18 cellular contexts compared by ENCODE assay signal in the genomic region with DNA sequence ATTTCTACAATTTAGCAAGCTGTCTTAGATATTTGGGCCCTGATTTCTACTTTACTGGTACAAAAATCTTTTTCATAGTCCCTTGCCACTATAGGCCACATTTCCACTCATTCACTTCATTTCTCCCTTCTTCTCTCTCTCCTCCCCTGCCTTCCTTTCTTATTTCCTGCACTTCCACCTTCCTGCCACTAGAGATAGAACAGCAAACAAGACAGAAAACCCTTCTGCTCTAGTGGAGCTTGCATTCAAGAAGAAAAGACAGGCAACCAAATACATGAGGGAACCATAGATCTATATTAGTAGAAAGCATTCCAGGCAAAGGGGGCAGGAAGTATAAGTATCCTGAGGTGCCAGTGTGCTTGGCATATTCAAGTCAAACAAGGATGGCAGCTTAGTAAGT.
DNase-seq lines count a peak whose midpoint lies in the region; ATAC-seq and TF ChIP-seq lines count a peak whose summit lies in the region.
"Had no signal": no experiment of that assay in that cellular context is flagged by ENCODE, and none has a peak within 500 bp of the region (broad histone marks: within the 10 kb centered on the region; RNA-seq: fewer than 3 reads in every experiment).

No MANE protein-coding gene starts in this region.

- no peak overlapping the region for H3K27ac Mint-ChIP-seq in chondrocyte (ENCODE audit: unreplicated experiment)
- H3K27ac Mint-ChIP-seq: activated CD4-positive, alpha-beta T cell treated with anti-CD3 and anti-CD28 coated beads, Interleukin-2, amount 10 ng/mL, durations not matched to agents 7 days and 5 days; activated naive CD8-positive, alpha-beta T cell treated with anti-CD3 and anti-CD28 coated beads, Interleukin-2, amount 10 ng/mL, durations not matched to agents 7 days and 5 days; activated T-cell treated with anti-CD3 and anti-CD28 coated beads, Interleukin-2, amount 50 U/mL, for 24 hours; memory B cell had no signal

- intact Hi-C loops in testis (cut with DNase I; ENCODE audit: low total_unique reads): no loop called here

- H3K27ac ChIP-seq in SK-N-SH (ENCODE audit: low read depth in 2 of 2, low read length in 1 of 2) (no peak overlapping the region), testis (no peak overlapping the region)
- H3K27ac ChIP-seq: foreskin keratinocyte, tibial nerve had no signal

- TF ChIP-seq CTCF in SK-N-SH (IDR thresholded peaks at IDR 0.05) (peak; percentile 43), NB4 (IDR thresholded peaks at IDR 0.05; ENCODE audit: low read depth, low read length) (peak; percentile 35), chondrocyte (IDR thresholded peaks at IDR 0.05) (peak; percentile 20), testis (IDR thresholded peaks at IDR 0.05) (peak in 2 of 3 experiments; percentile 15 to 48), omental fat pad (IDR thresholded peaks at IDR 0.05) (no peak)

- no peaks in the 10 kb centered on the region for H3F3A ChIP-seq in SK-N-SH (replicated peaks; ENCODE audit: insufficient read depth)

- H3K27me3 ChIP-seq in SK-N-SH (ENCODE audit: insufficient read depth): no peaks in the 10 kb centered on the region
- H3K27me3 ChIP-seq in testis: no peaks in the 10 kb centered on the region
- H3K27me3 ChIP-seq: foreskin keratinocyte, tibial nerve had no signal

- H3K36me3 Mint-ChIP-seq in chondrocyte (ENCODE audit: low read depth): no peaks in the 10 kb centered on the region
- H3K36me3 Mint-ChIP-seq: activated naive CD8-positive, alpha-beta T cell treated with anti-CD3 and anti-CD28 coated beads, Interleukin-2, amount 10 ng/mL, durations not matched to agents 7 days and 5 days; memory B cell had no signal

- TF ChIP-seq RAD21 in SK-N-SH (IDR thresholded peaks at IDR 0.05; ENCODE audit: low read length): no peak

- H3K36me3 ChIP-seq in SK-N-SH (replicated peaks in 1 of 2; ENCODE audit: control insufficient read depth in 1 of 2, insufficient read depth in 2 of 2, low read length in 1 of 2) (no peaks in the 10 kb centered on the region), testis (ENCODE audit: low read depth, missing control alignments) (no peaks in the 10 kb centered on the region)
- H3K36me3 ChIP-seq: tibial nerve had no signal

- no peak for TF ChIP-seq EP300 in SK-N-SH (IDR thresholded peaks at IDR 0.05; ENCODE audit: borderline replicate concordance in 1 of 2, low read depth in 1 of 2, low read length in 1 of 2)

- TF ChIP-seq POLR2A in NB4 (IDR thresholded peaks at IDR 0.05; ENCODE audit: extremely low read depth, insufficient read length) (no peak), testis (IDR thresholded peaks at IDR 0.05) (no peak)

- H3K4me3 ChIP-seq in SK-N-SH (ENCODE audit: low read depth in 2 of 2, low read length in 1 of 2) (no peak overlapping the region), NB4 (ENCODE audit: low read depth, low read length) (no peak overlapping the region), testis (no peak overlapping the region)
- H3K4me3 ChIP-seq: tibial nerve had no signal

- POLR2A ChIA-PET in SK-N-SH (lab: Yijun Ruan, JAX): no interaction called here

- no peak overlapping the region for H3K4me2 ChIP-seq in SK-N-SH

- no peak overlapping the region for H2AFZ ChIP-seq in SK-N-SH (ENCODE audit: low read depth)

- CTCF ChIA-PET in SK-N-SH (lab: Yijun Ruan, JAX): interaction anchor here (0.7 kb wide), 1 partner anchor 18 kb away, joined by 3 read pairs; no protein-coding TSS in a partner anchor

- H3K9me3 ChIP-seq in SK-N-SH (no peaks in the 10 kb centered on the region), testis (no peaks in the 10 kb centered on the region)
- H3K9me3 ChIP-seq: tibial nerve had no signal

- no peak overlapping the region for H3K9ac ChIP-seq in SK-N-SH

- DNase-seq in SK-N-SH (no peak), NB4 (ENCODE audit: low read depth) (peak; percentile 4), chondrocyte (ENCODE audit: low spot score) (no peak), testis (no peak), omental fat pad (ENCODE audit: low spot score) (no peak)
- DNase-seq: activated CD4-positive, alpha-beta T cell treated with anti-CD3 and anti-CD28 coated beads, Interleukin-2, amount 10 ng/mL, durations not matched to agents 7 days and 5 days; activated naive CD8-positive, alpha-beta T cell treated with anti-CD3 and anti-CD28 coated beads, Interleukin-2, amount 10 ng/mL, durations not matched to agents 7 days and 5 days; activated T-cell treated with anti-CD3 and anti-CD28 coated beads, Interleukin-2, amount 50 U/mL, for 24 hours; foreskin keratinocyte; NCI-H1417 treated with DMSO at 0.1 percent for 48 hours; stimulated activated CD4-positive, alpha-beta T cell treated with anti-CD3 and anti-CD28 coated beads, Interleukin-4, amount 100 ng/mL, for 4 hours; T1000 had no signal

- H3K9me2 ChIP-seq in SK-N-SH: no peaks in the 10 kb centered on the region

- H3K4me1 Mint-ChIP-seq in chondrocyte (ENCODE audit: low read depth): no peaks in the 10 kb centered on the region
- H3K4me1 Mint-ChIP-seq: activated CD4-positive, alpha-beta T cell treated with anti-CD3 and anti-CD28 coated beads, Interleukin-2, amount 10 ng/mL, durations not matched to agents 7 days and 5 days; activated naive CD8-positive, alpha-beta T cell treated with anti-CD3 and anti-CD28 coated beads, Interleukin-2, amount 10 ng/mL, durations not matched to agents 7 days and 5 days; memory B cell had no signal

- H3K27me3 Mint-ChIP-seq in chondrocyte (ENCODE audit: low read depth): no peaks in the 10 kb centered on the region
- H3K27me3 Mint-ChIP-seq: activated CD4-positive, alpha-beta T cell treated with anti-CD3 and anti-CD28 coated beads, Interleukin-2, amount 10 ng/mL, durations not matched to agents 7 days and 5 days; activated naive CD8-positive, alpha-beta T cell treated with anti-CD3 and anti-CD28 coated beads, Interleukin-2, amount 10 ng/mL, durations not matched to agents 7 days and 5 days; activated T-cell treated with anti-CD3 and anti-CD28 coated beads, Interleukin-2, amount 50 U/mL, for 24 hours; memory B cell had no signal

- H3K4me1 ChIP-seq in SK-N-SH (ENCODE audit: control insufficient read depth in 1 of 2, insufficient read depth in 2 of 2, low read depth in 1 of 2, low read length in 1 of 2) (no peaks in the 10 kb centered on the region), testis (no peaks in the 10 kb centered on the region)
- H3K4me1 ChIP-seq: foreskin keratinocyte, tibial nerve had no signal

- H3K79me2 ChIP-seq in SK-N-SH (ENCODE audit: insufficient read depth): no peaks in the 10 kb centered on the region

- peaks cover 3% of the 10 kb centered on the region for H3K9me3 Mint-ChIP-seq in chondrocyte (ENCODE audit: low read depth)
- H3K9me3 Mint-ChIP-seq: activated CD4-positive, alpha-beta T cell treated with anti-CD3 and anti-CD28 coated beads, Interleukin-2, amount 10 ng/mL, durations not matched to agents 7 days and 5 days had no signal

- no peak overlapping the region for H3K4me3 Mint-ChIP-seq in chondrocyte (ENCODE audit: unreplicated experiment)
- H3K4me3 Mint-ChIP-seq: activated CD4-positive, alpha-beta T cell treated with anti-CD3 and anti-CD28 coated beads, Interleukin-2, amount 10 ng/mL, durations not matched to agents 7 days and 5 days; activated naive CD8-positive, alpha-beta T cell treated with anti-CD3 and anti-CD28 coated beads, Interleukin-2, amount 10 ng/mL, durations not matched to agents 7 days and 5 days; activated T-cell treated with anti-CD3 and anti-CD28 coated beads, Interleukin-2, amount 50 U/mL, for 24 hours; memory B cell had no signal

- H4K20me1 ChIP-seq in SK-N-SH (ENCODE audit: insufficient read depth): no peaks in the 10 kb centered on the region

- ATAC-seq in SK-N-SH treated with all-trans-retinoic acid at 6 μM for 48 hours (no peak), GM19463 (IDR thresholded peaks at IDR 0.05; ENCODE audit: unreplicated experiment) (no peak), omental fat pad (ENCODE audit: low FRiP score) (no peak), HG02840 (IDR thresholded peaks at IDR 0.05; ENCODE audit: low FRiP score, unreplicated experiment) (no peak)
- ATAC-seq: foreskin keratinocyte, HepG2 had no signal

TF ChIP-seq in SK-N-SH, 30 proteins besides CTCF, POLR2A, EP300 and RAD21:
- TF ChIP-seq RFX5 (IDR thresholded peaks at IDR 0.05; ENCODE audit: low read length): no peak

TF ChIP-seq in SK-N-SH treated with all-trans-retinoic acid at 6 μM for 48 hours, 23 proteins besides CTCF, POLR2A, EP300 and RAD21 (continues in another document):
- TF ChIP-seq ZFP3 (CRISPR knock-in tag; IDR thresholded peaks at IDR 0.05) (no peak), SNAI2 (CRISPR knock-in tag; IDR thresholded peaks at IDR 0.05) (no peak), TCF4 (CRISPR knock-in tag; IDR thresholded peaks at IDR 0.05; ENCODE audit: borderline replicate concordance) (no peak), ZNF70 (CRISPR knock-in tag; IDR thresholded peaks at IDR 0.05) (no peak), BACH2 (CRISPR knock-in tag; IDR thresholded peaks at IDR 0.05; ENCODE audit: borderline replicate concordance) (no peak), ZNF565 (CRISPR knock-in tag; conservative IDR thresholded peaks at IDR 0.05; ENCODE audit: low read depth) (no peak), ISL1 (CRISPR knock-in tag; IDR thresholded peaks at IDR 0.05) (no peak), TOX (CRISPR knock-in tag; IDR thresholded peaks at IDR 0.05; ENCODE audit: borderline replicate concordance) (no peak)
- TF ChIP-seq, protein P1, sequence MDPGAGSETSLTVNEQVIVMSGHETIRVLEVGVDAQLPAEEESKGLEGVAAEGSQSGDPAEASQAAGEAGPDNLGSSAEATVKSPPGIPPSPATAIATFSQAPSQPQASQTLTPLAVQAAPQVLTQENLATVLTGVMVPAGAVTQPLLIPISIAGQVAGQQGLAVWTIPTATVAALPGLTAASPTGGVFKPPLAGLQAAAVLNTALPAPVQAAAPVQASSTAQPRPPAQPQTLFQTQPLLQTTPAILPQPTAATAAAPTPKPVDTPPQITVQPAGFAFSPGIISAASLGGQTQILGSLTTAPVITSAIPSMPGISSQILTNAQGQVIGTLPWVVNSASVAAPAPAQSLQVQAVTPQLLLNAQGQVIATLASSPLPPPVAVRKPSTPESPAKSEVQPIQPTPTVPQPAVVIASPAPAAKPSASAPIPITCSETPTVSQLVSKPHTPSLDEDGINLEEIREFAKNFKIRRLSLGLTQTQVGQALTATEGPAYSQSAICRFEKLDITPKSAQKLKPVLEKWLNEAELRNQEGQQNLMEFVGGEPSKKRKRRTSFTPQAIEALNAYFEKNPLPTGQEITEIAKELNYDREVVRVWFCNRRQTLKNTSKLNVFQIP (CRISPR knock-in tag; IDR thresholded peaks at IDR 0.05; ENCODE audit: borderline replicate concordance, low read depth): no peak

Comparison
In these comparisons a context has a peak if more than half of its experiments do, and no peak if none do; other contexts are left out.
1. CTCF ChIP-seq: peak in SK-N-SH (single experiment), NB4 (single experiment), chondrocyte (single experiment) and testis (2 of 3); none in omental fat pad (0 of 3).